8 cellular contexts compared by ENCODE assay signal in the genomic region with DNA sequence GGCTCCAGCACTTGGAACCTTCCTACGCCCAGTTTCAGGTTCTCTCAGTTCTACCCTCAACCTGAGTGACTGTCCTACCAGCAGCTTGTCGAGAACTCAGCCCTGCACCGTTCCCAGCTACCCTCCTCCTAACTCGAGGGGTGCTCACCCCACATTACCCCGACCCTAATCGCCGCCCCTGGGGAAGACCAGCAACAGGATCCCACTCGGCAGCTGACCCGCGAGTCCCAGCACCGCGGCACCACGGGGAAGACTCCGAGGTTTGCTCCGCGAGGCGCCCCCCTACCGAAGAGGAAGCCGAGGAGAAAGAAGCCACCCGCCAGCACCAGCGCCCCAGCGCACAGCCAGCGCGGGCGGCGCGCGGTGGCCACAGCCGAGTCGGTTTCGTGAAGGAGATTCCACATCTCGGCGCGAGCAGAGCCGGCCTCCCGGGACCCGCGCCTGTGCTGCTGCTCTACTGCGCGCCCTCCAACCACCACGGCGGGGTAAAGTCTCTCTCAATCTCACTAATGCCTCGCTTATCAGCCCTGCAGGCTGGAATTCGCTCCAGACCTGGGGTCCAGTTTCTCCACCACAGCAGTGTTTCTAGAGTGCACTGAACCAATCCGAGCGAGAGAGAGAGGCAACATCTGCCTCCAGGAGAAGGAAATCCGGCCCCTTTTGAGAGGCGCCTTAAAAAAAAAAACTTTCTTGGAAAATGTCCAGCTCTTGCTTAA.
DNase-seq lines count a peak whose midpoint lies in the region; ATAC-seq, FAIRE-seq and TF ChIP-seq lines count a peak whose summit lies in the region.

A gene (minus strand): TSS at position 597 of the 716 bp plus-strand sequence. CDS start 193 bp downstream, at position 404.

- H3K9me3 ChIP-seq in HAP-1 (no peaks in the 10 kb centered on the region), adipocyte (ENCODE audit: control insufficient read depth, low read length) (no peaks in the 10 kb centered on the region)

- in situ Hi-C loops in HAP-1 (cut with MboI; ENCODE audit: low sequenced_read_pairs) = no loop called here

- ATAC-seq in HG03354 (IDR thresholded peaks at IDR 0.05; ENCODE audit: poor library complexity, severe bottlenecking, unreplicated experiment) = no peak

- peak in 1 of 2 experiments; percentile 14 for DNase-seq in HAP-1 (ENCODE audit: low spot score in 2 of 2)
- DNase-seq in adipocyte (ENCODE audit: low read depth) = no peak
- DNase-seq in islet precursor cell = peak; percentile 57
- peak in 28 of 49 donors; percentile 18 to 81 (median 40) for DNase-seq in substantia nigra (lab: John Stamatoyannopoulos, UW)
- DNase-seq in RKO (ENCODE audit: low spot score) = no peak
- DNase-seq in glomerular visceral epithelial cell (ENCODE audit: extremely low spot score) = no peak
- no peak for DNase-seq in H54 (ENCODE audit: insufficient read length, low spot score)

- peak within 1 kb of the TSS; percentile 22 for H3K4me3 ChIP-seq in HAP-1
- peak within 1 kb of the TSS; percentile 82 for H3K4me3 ChIP-seq in adipocyte (ENCODE audit: low read length)

- H3K36me3 ChIP-seq in HAP-1 (replicated peaks) (no peaks in the 10 kb centered on the region), adipocyte (ENCODE audit: control insufficient read depth, insufficient read depth, low read length, severe bottlenecking) (no peaks in the 10 kb centered on the region)

- H3K9ac ChIP-seq in adipocyte (ENCODE audit: low read length) = peak within 1 kb of the TSS; percentile 64

- TF ChIP-seq POLR2A in H54 (IDR thresholded peaks at IDR 0.05; ENCODE audit: low read depth, low read length) = no peak

- no peaks in the 10 kb centered on the region; the same call in 1 of the 2 replicates for H3K27me3 ChIP-seq in HAP-1 (ENCODE audit: low read depth)
- no peaks in the 10 kb centered on the region for H3K27me3 ChIP-seq in adipocyte (replicated peaks; ENCODE audit: control insufficient read depth, insufficient read depth, low read length)

- H3K4me1 ChIP-seq in HAP-1 = no peaks in the 10 kb centered on the region
- H3K4me1 ChIP-seq in adipocyte (ENCODE audit: control insufficient read depth, insufficient read depth, low read length) = peaks cover 2% of the 10 kb centered on the region

- H3K27ac ChIP-seq in substantia nigra (ENCODE audit: low read depth, low read length, poor library complexity, severe bottlenecking) = peak within 1 kb of the TSS; percentile 99

- no peak for FAIRE-seq in H54 (lab: Jason Lieb, UNC)

Comparison
In these comparisons a context has a peak if more than half of its experiments do, and no peak if none do; other contexts are left out.
1. DNase-seq: peak in islet precursor cell (single experiment) and substantia nigra (28 of 49); none in adipocyte (single experiment), RKO (single experiment), glomerular visceral epithelial cell (single experiment) and H54 (single experiment).